In the genomic region with DNA sequence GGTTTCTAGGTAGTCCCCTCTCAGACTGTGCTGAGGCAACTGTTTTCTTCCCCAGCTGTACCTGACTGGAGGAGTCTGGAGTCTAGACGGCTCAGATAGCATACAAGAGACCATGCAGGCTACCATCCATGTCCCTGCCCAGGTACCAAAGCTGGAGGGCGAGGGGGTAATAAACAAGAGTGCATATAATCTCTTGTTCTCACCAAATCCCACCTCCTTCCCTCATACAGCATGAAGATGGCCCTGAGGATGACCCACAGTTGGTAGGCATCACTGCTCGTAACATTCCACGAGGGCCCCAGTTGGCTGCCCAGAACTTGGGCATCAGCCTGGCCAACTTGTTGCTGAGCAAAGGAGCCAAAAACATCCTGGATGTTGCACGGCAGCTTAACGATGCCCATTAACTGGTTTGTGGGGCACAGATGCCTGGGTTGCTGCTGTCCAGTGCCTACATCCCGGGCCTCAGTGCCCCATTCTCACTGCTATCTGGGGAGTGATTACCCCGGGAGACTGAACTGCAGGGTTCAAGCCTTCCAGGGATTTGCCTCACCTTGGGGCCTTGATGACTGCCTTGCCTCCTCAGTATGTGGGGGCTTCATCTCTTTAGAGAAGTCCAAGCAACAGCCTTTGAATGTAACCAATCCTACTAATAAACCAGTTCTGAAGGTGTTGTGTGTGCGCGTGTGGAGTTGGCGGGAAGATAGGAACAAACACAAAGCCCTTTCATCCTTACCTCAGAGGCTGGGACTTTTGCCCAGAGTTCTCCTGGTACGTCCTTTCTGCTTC, we compare ENCODE assay signal across 8 cellular contexts.
DNase-seq lines count a peak whose midpoint lies in the region; ATAC-seq, FAIRE-seq and TF ChIP-seq lines count a peak whose summit lies in the region.

No MANE protein-coding gene starts in this region.

- H3K27ac ChIP-seq in C4-2B (peak overlapping the region; percentile 98), muscle layer of colon (ENCODE audit: low read depth, low read length) (peak overlapping the region; percentile 89)

- in situ Hi-C loops in astrocyte of the spinal cord (cut with HindIII; ENCODE audit: low sequenced_read_pairs): no loop called here

- H3K4me1 ChIP-seq in muscle layer of colon (ENCODE audit: insufficient read depth, low read length): peaks cover 22% of the 10 kb centered on the region

- peak overlapping the region; percentile 60 for H3K9ac ChIP-seq in muscle layer of colon (ENCODE audit: low read length)

- peaks cover 44% of the 10 kb centered on the region for H3K36me3 ChIP-seq in muscle layer of colon (ENCODE audit: insufficient read depth, low read length)

- TF ChIP-seq CTCF in C4-2B (conservative IDR thresholded peaks at IDR 0.05) (no peak), astrocyte of the spinal cord (IDR thresholded peaks at IDR 0.05; ENCODE audit: low read depth, low read length) (no peak)

- peak; percentile 26 for FAIRE-seq in HTR-8/SVneo (lab: Jason Lieb, UNC)

- H3K4me3 ChIP-seq in astrocyte of the spinal cord (ENCODE audit: low read depth, low read length) (peak overlapping the region; percentile 62), muscle layer of colon (ENCODE audit: low read depth in 1 of 2, low read length in 2 of 2) (peak overlapping the region in 1 of 2 donors; percentile 57)

- ATAC-seq in HG02973 (IDR thresholded peaks at IDR 0.05; ENCODE audit: unreplicated experiment): no peak
- ATAC-seq in GM21576 (IDR thresholded peaks at IDR 0.05; ENCODE audit: unreplicated experiment): no peak
- ATAC-seq in GM18861 (IDR thresholded peaks at IDR 0.05; ENCODE audit: unreplicated experiment): no peak
- ATAC-seq in HG02885 (IDR thresholded peaks at IDR 0.05; ENCODE audit: poor library complexity, unreplicated experiment): no peak

- H3K9me3 ChIP-seq in muscle layer of colon (ENCODE audit: low read length): no peaks in the 10 kb centered on the region

- no peaks in the 10 kb centered on the region for H3K27me3 ChIP-seq in muscle layer of colon (ENCODE audit: control insufficient read depth in 1 of 2, insufficient read depth in 2 of 2, low read length in 2 of 2)

- no peak for DNase-seq in HTR-8/SVneo (ENCODE audit: insufficient read length, low spot score)
- DNase-seq in astrocyte of the spinal cord (ENCODE audit: low read depth, low spot score): peak; percentile 56
